10 cellular contexts compared by ENCODE assay signal in genomic region chr20:64101731-64102621, GRCh38. TPM values are rescaled to one million over a fixed set of nuclear protein-coding genes. Genes with fewer than 3 reads are reported as not detected.
DNase-seq lines count a peak whose midpoint lies in the region; ATAC-seq and TF ChIP-seq lines count a peak whose summit lies in the region.
"Had no signal": no experiment of that assay in that cellular context is flagged by ENCODE, and none has a peak within 500 bp of the region (broad histone marks: within the 10 kb centered on the region; RNA-seq: fewer than 3 reads in every experiment).

No MANE protein-coding gene starts in this region.

- peak; percentile 42 to 79 for ATAC-seq in naive thymus-derived CD8-positive, alpha-beta T cell
- no peak for ATAC-seq in HG02588 (IDR thresholded peaks at IDR 0.05; ENCODE audit: unreplicated experiment)

- no peak overlapping the region for H3K4me3 Mint-ChIP-seq in activated CD4-positive, alpha-beta T cell treated with anti-CD3 and anti-CD28 coated beads, Interleukin-2, amount 10 ng/mL, durations not matched to agents 7 days and 5 days
- H3K4me3 Mint-ChIP-seq in naive thymus-derived CD8-positive, alpha-beta T cell, result peak overlapping the region in 9 of 10 donors; percentile 57 to 80 (median 71)

- H3K9me3 Mint-ChIP-seq in activated CD4-positive, alpha-beta T cell treated with anti-CD3 and anti-CD28 coated beads, Interleukin-2, amount 10 ng/mL, durations not matched to agents 7 days and 5 days, result no peaks in the 10 kb centered on the region
- peaks cover 0 to 4% (median 0%) of the 10 kb centered on the region in 9 donors for H3K9me3 Mint-ChIP-seq in naive thymus-derived CD8-positive, alpha-beta T cell

- H3K27ac Mint-ChIP-seq in activated CD4-positive, alpha-beta T cell treated with anti-CD3 and anti-CD28 coated beads, Interleukin-2, amount 10 ng/mL, durations not matched to agents 7 days and 5 days, result no peak overlapping the region
- peak overlapping the region in 3 of 10 donors; percentile 40 to 80 (median 57) for H3K27ac Mint-ChIP-seq in naive thymus-derived CD8-positive, alpha-beta T cell

- H3K27ac ChIP-seq in thyroid gland, result no peak overlapping the region

- peaks cover 20% of the 10 kb centered on the region for H3K4me1 Mint-ChIP-seq in activated CD4-positive, alpha-beta T cell treated with anti-CD3 and anti-CD28 coated beads, Interleukin-2, amount 10 ng/mL, durations not matched to agents 7 days and 5 days
- peaks cover 12 to 44% (median 22%) of the 10 kb centered on the region in 4 donors for H3K4me1 Mint-ChIP-seq in naive thymus-derived CD8-positive, alpha-beta T cell

- intact Hi-C loops in thyroid gland (cut with DNase I), result no loop called here

- POLR2A ChIA-PET in activated CD4-positive, alpha-beta T cell treated with anti-CD3 and anti-CD28 coated beads, Interleukin-2, amount 10 ng/mL, durations not matched to agents 7 days and 5 days (lab: Charles Lee), result no interaction called here
- POLR2A ChIA-PET in naive thymus-derived CD8-positive, alpha-beta T cell (lab: Charles Lee), result no interaction called here

- TF ChIP-seq CTCF in NB4 (IDR thresholded peaks at IDR 0.05; ENCODE audit: low read depth, low read length), result peak; percentile 81
- peak; percentile 12 to 65 (median 50) for TF ChIP-seq CTCF in thyroid gland (IDR thresholded peaks at IDR 0.05)

- CTCF ChIA-PET in activated CD4-positive, alpha-beta T cell treated with anti-CD3 and anti-CD28 coated beads, Interleukin-2, amount 10 ng/mL, durations not matched to agents 7 days and 5 days (lab: Charles Lee), result interaction anchor here (0.8 to 2.2 kb wide), 4 partner anchors 10 to 184 kb away, joined by 3 to 10 read pairs (median 4); no protein-coding TSS in a partner anchor

- H3K9me3 ChIP-seq in thyroid gland, result no peaks in the 10 kb centered on the region

- TF ChIP-seq POLR2A in NB4 (IDR thresholded peaks at IDR 0.05; ENCODE audit: extremely low read depth, insufficient read length) (no peak), thyroid gland (IDR thresholded peaks at IDR 0.05) (no peak)

- no peaks in the 10 kb centered on the region for H3K27me3 ChIP-seq in thyroid gland

- H3K4me1 ChIP-seq in thyroid gland, result peaks cover 11% of the 10 kb centered on the region in 2 donors

- H3K27me3 Mint-ChIP-seq in activated CD4-positive, alpha-beta T cell treated with anti-CD3 and anti-CD28 coated beads, Interleukin-2, amount 10 ng/mL, durations not matched to agents 7 days and 5 days, result peaks cover 23% of the 10 kb centered on the region
- peaks cover 0 to 26% (median 7%) of the 10 kb centered on the region in 5 donors for H3K27me3 Mint-ChIP-seq in naive thymus-derived CD8-positive, alpha-beta T cell

- H3K36me3 Mint-ChIP-seq in activated CD4-positive, alpha-beta T cell treated with anti-CD3 and anti-CD28 coated beads, Interleukin-2, amount 10 ng/mL, durations not matched to agents 7 days and 5 days (ENCODE audit: low read depth), result no peaks in the 10 kb centered on the region
- H3K36me3 Mint-ChIP-seq in naive thymus-derived CD8-positive, alpha-beta T cell, result peaks cover 0 to 1% (median 0%) of the 10 kb centered on the region in 3 donors

- H3K36me3 ChIP-seq in thyroid gland, result no peaks in the 10 kb centered on the region

- DNase-seq in ELF-1 (ENCODE audit: low read depth, low spot score), result peak; percentile 70
- DNase-seq in NB4 (ENCODE audit: low read depth), result peak; percentile 73
- peak; percentile 63 for DNase-seq in activated CD4-positive, alpha-beta T cell treated with anti-CD3 and anti-CD28 coated beads, Interleukin-2, amount 10 ng/mL, durations not matched to agents 7 days and 5 days
- DNase-seq in effector CD4-positive, alpha-beta T cell, result peak; percentile 57
- DNase-seq in naive thymus-derived CD8-positive, alpha-beta T cell, result peak; percentile 49 to 81 (median 71)
- peak; percentile 25 to 40 for DNase-seq in thyroid gland
- DNase-seq in epidermal melanocyte (ENCODE audit: insufficient read length, low spot score), result no peak

- WGBS in thyroid gland, 2 donors, result 23 to 43% methylated on average over 11 of the region's 64 CpGs

- H3K4me3 ChIP-seq in NB4 (ENCODE audit: low read depth, low read length) (no peak overlapping the region), thyroid gland (replicated peaks in 1 of 3) (peak overlapping the region in 1 of 3 donors; percentile 17)

RNA-seq across cellular contexts. Expression of gene NPBWR2, which starts 5.4 kb away (rescaled TPM):
- not detected for total RNA-seq in activated CD4-positive, alpha-beta T cell treated with anti-CD3 and anti-CD28 coated beads, Interleukin-2, amount 10 ng/mL, durations not matched to agents 7 days and 5 days
- not detected for total RNA-seq in naive thymus-derived CD8-positive, alpha-beta T cell
- polyA plus RNA-seq in naive thymus-derived CD8-positive, alpha-beta T cell, result not detected
- not detected for total RNA-seq in thyroid gland
- total RNA-seq: T-helper 1 cell treated with Interleukin-12 subunit alpha and Interleukin-12 subunit beta and Interleukin-4 antibody, amounts not matched to agents 30 ng/mL and 1 ng/mL, for 36 hours; temporal lobe had no signal

RNA-seq across cellular contexts. Expression of gene LKAAEAR1, which starts 17.8 kb away (rescaled TPM):
- under 1 TPM; 0.44 to 0.89 TPM for total RNA-seq in activated CD4-positive, alpha-beta T cell treated with anti-CD3 and anti-CD28 coated beads, Interleukin-2, amount 10 ng/mL, durations not matched to agents 7 days and 5 days
- total RNA-seq in naive thymus-derived CD8-positive, alpha-beta T cell, result not detected
- polyA plus RNA-seq in naive thymus-derived CD8-positive, alpha-beta T cell, result 1 to 10 TPM in 1 of 3 donors, under 1 TPM in 1, not detected in 1; 0.63 to 1.1 TPM
- 1 to 10 TPM in 2 of 4 donors, not detected in 2; 1.3 to 1.7 TPM for total RNA-seq in thyroid gland
- total RNA-seq: T-helper 1 cell treated with Interleukin-12 subunit alpha and Interleukin-12 subunit beta and Interleukin-4 antibody, amounts not matched to agents 30 ng/mL and 1 ng/mL, for 36 hours had no signal

RNA-seq across cellular contexts. Expression of gene OPRL1, which starts 22.1 kb away (rescaled TPM):
- total RNA-seq in activated CD4-positive, alpha-beta T cell treated with anti-CD3 and anti-CD28 coated beads, Interleukin-2, amount 10 ng/mL, durations not matched to agents 7 days and 5 days, result 1 to 10 TPM; 1.6 TPM
- total RNA-seq in naive thymus-derived CD8-positive, alpha-beta T cell, result 1 to 10 TPM in 1 of 2 experiments, under 1 TPM in 1; 0.91 to 1.1 TPM
- polyA plus RNA-seq in naive thymus-derived CD8-positive, alpha-beta T cell, result 1 to 10 TPM in 1 of 3 donors, under 1 TPM in 2; 0.77 to 1.6 (median 0.82) TPM
- total RNA-seq in thyroid gland, result under 1 TPM; 0.54 to 0.94 (median 0.68) TPM

RNA-seq across cellular contexts. Expression of gene RGS19, which starts 22.7 kb away (rescaled TPM):
- total RNA-seq in activated CD4-positive, alpha-beta T cell treated with anti-CD3 and anti-CD28 coated beads, Interleukin-2, amount 10 ng/mL, durations not matched to agents 7 days and 5 days, result 100 to 1,000 TPM; 105 to 107 TPM
- total RNA-seq in naive thymus-derived CD8-positive, alpha-beta T cell, result 10 to 100 TPM; 16.9 to 20.7 TPM
- 10 to 100 TPM; 50.9 to 67.5 (median 59.4) TPM for polyA plus RNA-seq in naive thymus-derived CD8-positive, alpha-beta T cell
- total RNA-seq in thyroid gland, result 10 to 100 TPM; 10.5 to 17.2 (median 13.4) TPM

RNA-seq across cellular contexts. Expression of gene TCEA2, which starts 39.0 kb away (rescaled TPM):
- total RNA-seq in activated CD4-positive, alpha-beta T cell treated with anti-CD3 and anti-CD28 coated beads, Interleukin-2, amount 10 ng/mL, durations not matched to agents 7 days and 5 days, result 10 to 100 TPM; 47.6 to 57.9 TPM
- 10 to 100 TPM; 42.0 to 42.7 TPM for total RNA-seq in naive thymus-derived CD8-positive, alpha-beta T cell
- polyA plus RNA-seq in naive thymus-derived CD8-positive, alpha-beta T cell, result 10 to 100 TPM; 22.5 to 33.0 (median 32.1) TPM
- 10 to 100 TPM; 20.9 to 43.1 (median 24.4) TPM for total RNA-seq in thyroid gland
